In genomic region chr6:80923816-80924215, GRCh38 we compare ENCODE assay signal across 29 cellular contexts.
"Had no signal": no experiment of that assay in that cellular context is flagged by ENCODE, and none has a peak within 500 bp of the region (broad histone marks: within the 10 kb centered on the region; RNA-seq: fewer than 3 reads in every experiment).

No MANE protein-coding gene starts in this region.

- ATAC-seq: effector memory CD8-positive, alpha-beta T cell; esophagus mucosa; foreskin keratinocyte; gastrocnemius medialis; gastroesophageal sphincter; heart left ventricle; heart right ventricle had no signal

- H3K27me3 Mint-ChIP-seq: dendritic cell treated with granulocyte-macrophage colony-stimulating factor and Interleukin-4, amounts not matched to agents 40 ng/mL and 50 ng/mL, for 4 days; effector memory CD8-positive, alpha-beta T cell had no signal

- H3K27me3 ChIP-seq: colonic mucosa, dorsolateral prefrontal cortex, esophagus muscularis mucosa, esophagus squamous epithelium, foreskin keratinocyte, gastrocnemius medialis, gastroesophageal sphincter, heart left ventricle, heart right ventricle had no signal

- H3K4me1 Mint-ChIP-seq: endodermal cell had no signal

- H3K36me3 ChIP-seq: colonic mucosa, esophagus muscularis mucosa, esophagus squamous epithelium, gastrocnemius medialis, gastroesophageal sphincter, heart left ventricle, heart right ventricle had no signal

- FAIRE-seq: colon, endometrium, endothelial cell of umbilical vein, frontal cortex had no signal

- DNase-seq: colonic mucosa; cortex of kidney; dermis blood vessel endothelial cell; dorsolateral prefrontal cortex; effector CD4-positive, alpha-beta T cell; effector CD8-positive, alpha-beta T cell; effector memory CD4-positive, alpha-beta T cell; effector memory CD8-positive, alpha-beta T cell; endodermal cell; erythroblast; esophagus squamous epithelium; foreskin fibroblast; foreskin keratinocyte; foreskin melanocyte; gastrocnemius medialis; glutamatergic neuron; head of caudate nucleus; heart left ventricle; heart right ventricle had no signal

- H3K9me3 ChIP-seq: colonic mucosa, esophagus muscularis mucosa, esophagus squamous epithelium, gastrocnemius medialis, gastroesophageal sphincter had no signal

- H3K4me3 ChIP-seq: colonic mucosa, coronary artery, dorsolateral prefrontal cortex, esophagus muscularis mucosa, esophagus squamous epithelium, gastrocnemius medialis, gastroesophageal sphincter, heart left ventricle, heart right ventricle had no signal

- H3K4me3 Mint-ChIP-seq: dendritic cell treated with granulocyte-macrophage colony-stimulating factor and Interleukin-4, amounts not matched to agents 40 ng/mL and 50 ng/mL, for 4 days; effector memory CD8-positive, alpha-beta T cell; endodermal cell had no signal

- H3K27ac Mint-ChIP-seq: dendritic cell treated with granulocyte-macrophage colony-stimulating factor and Interleukin-4, amounts not matched to agents 40 ng/mL and 50 ng/mL, for 4 days; effector memory CD8-positive, alpha-beta T cell; endodermal cell had no signal

- H3K4me1 ChIP-seq: colonic mucosa, esophagus muscularis mucosa, esophagus squamous epithelium, foreskin keratinocyte, gastrocnemius medialis, gastroesophageal sphincter, heart left ventricle, heart right ventricle had no signal

- H3K27ac ChIP-seq: colonic mucosa, coronary artery, dorsolateral prefrontal cortex, epithelial cell of prostate, esophagus muscularis mucosa, esophagus squamous epithelium, foreskin keratinocyte, gastrocnemius medialis, gastroesophageal sphincter, heart left ventricle, heart right ventricle had no signal
